ENCODE assay signal across 8 cellular contexts in genomic region chr12:109572506-109572845, GRCh38. TPM values are rescaled to one million over a fixed set of nuclear protein-coding genes. Genes with fewer than 3 reads are reported as not detected.
DNase-seq lines count a peak whose midpoint lies in the region; ATAC-seq and TF ChIP-seq lines count a peak whose summit lies in the region.

No MANE protein-coding gene starts in this region.

- H3K9ac ChIP-seq in skeletal muscle tissue (ENCODE audit: low read depth in 1 of 3, low read length in 3 of 3): peak overlapping the region; percentile 82 to 90 (median 85)

- peak overlapping the region; percentile 93 for H3K4me3 Mint-ChIP-seq in activated B cell treated with CpG ODN at 0.5 μM for 24 hours

- H3K36me3 ChIP-seq in HEK293 (ENCODE audit: control insufficient read depth in 2 of 2, insufficient read depth in 1 of 2, low read length in 2 of 2) (peaks cover 15 to 38% of the 10 kb centered on the region in 2 experiments; a peak in 2 of 3 replicates), skeletal muscle tissue (ENCODE audit: control insufficient read depth in 3 of 3, insufficient read depth in 3 of 3, low read length in 3 of 3) (peaks cover 27 to 33% (median 32%) of the 10 kb centered on the region in 3 donors)

- H3K27me3 Mint-ChIP-seq in activated B cell treated with CpG ODN at 0.5 μM for 24 hours: no peaks in the 10 kb centered on the region

- no peak overlapping the region; the same call in 1 of the 2 replicates for H3K27ac ChIP-seq in HEK293 (ENCODE audit: extremely low read depth, low read depth, low read length)
- peak overlapping the region; percentile 71 for H3K27ac ChIP-seq in foreskin keratinocyte
- H3K27ac ChIP-seq in skeletal muscle tissue (ENCODE audit: low read depth, low read length): peak overlapping the region; percentile 85

- no peak for TF ChIP-seq POLR2A in GM18505 (IDR thresholded peaks at IDR 0.05; ENCODE audit: borderline replicate concordance, extremely low read depth, insufficient read depth, insufficient read length)

- POLR2A ChIA-PET in HEK293 (lab: Yijun Ruan, JAX) (interaction anchor here (2.4 kb wide), 1 partner anchor 21 kb away, joined by 15 read pairs; no protein-coding TSS in a partner anchor), activated B cell treated with CpG ODN at 0.5 μM for 24 hours (lab: Charles Lee) (interaction anchor here (0.7 kb wide), 1 partner anchor 102 kb away, joined by 6 read pairs; no protein-coding TSS in a partner anchor)

- peak overlapping the region; percentile 78 for H3K4me3 ChIP-seq in HEK293 (ENCODE audit: low read depth, low read length)
- peak overlapping the region; percentile 84 to 99 (median 95) for H3K4me3 ChIP-seq in skeletal muscle tissue (ENCODE audit: low read length in 3 of 3)

- H3K9me3 ChIP-seq in HEK293 (ENCODE audit: control insufficient read depth, insufficient read depth, low read depth, low read length) (no peaks in the 10 kb centered on the region), skeletal muscle tissue (ENCODE audit: control insufficient read depth in 3 of 3, low read length in 3 of 3) (no peaks in the 10 kb centered on the region)

- H3K27me3 ChIP-seq in foreskin keratinocyte: no peaks in the 10 kb centered on the region
- no peaks in the 10 kb centered on the region for H3K27me3 ChIP-seq in skeletal muscle tissue (ENCODE audit: control insufficient read depth in 3 of 3, insufficient read depth in 3 of 3, low read length in 3 of 3)

- no peaks in the 10 kb centered on the region for H3K9me3 Mint-ChIP-seq in activated B cell treated with CpG ODN at 0.5 μM for 24 hours

- ATAC-seq in activated B cell treated with CpG ODN at 0.5 μM for 24 hours (ENCODE audit: low read depth) (no peak), foreskin keratinocyte (no peak), HG03565 (IDR thresholded peaks at IDR 0.05; ENCODE audit: unreplicated experiment) (no peak), GM18505 (IDR thresholded peaks at IDR 0.05; ENCODE audit: unreplicated experiment) (no peak)

- H3K27ac Mint-ChIP-seq in activated B cell treated with CpG ODN at 0.5 μM for 24 hours: peak overlapping the region; percentile 90

- DNase-seq in activated B cell treated with CpG ODN at 0.5 μM for 24 hours: no peak
- DNase-seq in foreskin keratinocyte: no peak
- no peak for DNase-seq in DMS53 treated with DMSO at 0.1 percent for 48 hours (lab: John Stamatoyannopoulos, UW; ENCODE audit: unreplicated experiment)
- no peak for DNase-seq in NCI-H510A (lab: John Stamatoyannopoulos, UW)

- intact Hi-C loops in activated B cell treated with CpG ODN at 0.5 μM for 24 hours (cut with micrococcal nuclease): loop anchor here (2.0 to 10.0 kb wide), 7 partner anchors 110 to 1810 kb away; partner anchors contain the start of genes ATP2A2, GLTP, ISCU and PRDM4

- H3K4me1 ChIP-seq in HEK293 (ENCODE audit: control insufficient read depth, insufficient read depth, low read length): no peaks in the 10 kb centered on the region
- H3K4me1 ChIP-seq in foreskin keratinocyte: peaks cover 5% of the 10 kb centered on the region
- peaks cover 17 to 24% (median 18%) of the 10 kb centered on the region in 3 donors for H3K4me1 ChIP-seq in skeletal muscle tissue (ENCODE audit: control insufficient read depth in 3 of 3, insufficient read depth in 3 of 3, low read length in 3 of 3)

- no peak for TF ChIP-seq CTCF in HEK293 (tag by site-specific recombination; IDR thresholded peaks at IDR 0.05)
- TF ChIP-seq CTCF in activated B cell treated with CpG ODN at 0.5 μM for 24 hours (IDR thresholded peaks at IDR 0.05): no peak
- no peak for TF ChIP-seq CTCF in foreskin keratinocyte (conservative IDR thresholded peaks at IDR 0.05)

- H3K36me3 Mint-ChIP-seq in activated B cell treated with CpG ODN at 0.5 μM for 24 hours (ENCODE audit: low read depth): peaks cover 59% of the 10 kb centered on the region

- peaks cover 25% of the 10 kb centered on the region for H3K4me1 Mint-ChIP-seq in activated B cell treated with CpG ODN at 0.5 μM for 24 hours

- CTCF ChIA-PET in HEK293 (lab: Yijun Ruan, JAX): interaction anchor here (1.1 to 1.6 kb wide), 3 partner anchors 10 to 203 kb away, joined by 4 to 8 read pairs (median 5); no protein-coding TSS in a partner anchor
- CTCF ChIA-PET in activated B cell treated with CpG ODN at 0.5 μM for 24 hours (lab: Charles Lee): interaction anchor here (1.3 kb wide), 2 partner anchors 142 to 202 kb away, joined by 3 read pairs; no protein-coding TSS in a partner anchor

TF ChIP-seq in HEK293, 187 proteins besides CTCF, POLR2A, EP300 and RAD21:
- no peak for TF ChIP-seq SP7 (tag by site-specific recombination; IDR thresholded peaks at IDR 0.05)
- TF ChIP-seq ZNF223 (tag by site-specific recombination; IDR thresholded peaks at IDR 0.05): no peak

RNA-seq across cellular contexts. Expression of gene MMAB, which starts 0.8 kb away (rescaled TPM):
- 62.8 and 63.3 TPM in 2 replicates for total RNA-seq in activated B cell treated with CpG ODN at 0.5 μM for 24 hours
- total RNA-seq in foreskin keratinocyte: 68.0 and 91.7 TPM in 2 replicates
- polyA plus RNA-seq in foreskin keratinocyte: 97.6 and 115 TPM in 2 replicates
- 18.3 TPM for total RNA-seq in skeletal muscle tissue

RNA-seq across cellular contexts. Expression of gene MVK, which starts 1.1 kb away (rescaled TPM):
- total RNA-seq in activated B cell treated with CpG ODN at 0.5 μM for 24 hours: 28.5 and 30.3 TPM in 2 replicates
- total RNA-seq in foreskin keratinocyte: 52.2 and 55.9 TPM in 2 replicates
- polyA plus RNA-seq in foreskin keratinocyte: 60.5 and 64.7 TPM in 2 replicates
- 13.0 TPM for total RNA-seq in skeletal muscle tissue
